ENCODE assay signal across 8 cellular contexts in the genomic region with DNA sequence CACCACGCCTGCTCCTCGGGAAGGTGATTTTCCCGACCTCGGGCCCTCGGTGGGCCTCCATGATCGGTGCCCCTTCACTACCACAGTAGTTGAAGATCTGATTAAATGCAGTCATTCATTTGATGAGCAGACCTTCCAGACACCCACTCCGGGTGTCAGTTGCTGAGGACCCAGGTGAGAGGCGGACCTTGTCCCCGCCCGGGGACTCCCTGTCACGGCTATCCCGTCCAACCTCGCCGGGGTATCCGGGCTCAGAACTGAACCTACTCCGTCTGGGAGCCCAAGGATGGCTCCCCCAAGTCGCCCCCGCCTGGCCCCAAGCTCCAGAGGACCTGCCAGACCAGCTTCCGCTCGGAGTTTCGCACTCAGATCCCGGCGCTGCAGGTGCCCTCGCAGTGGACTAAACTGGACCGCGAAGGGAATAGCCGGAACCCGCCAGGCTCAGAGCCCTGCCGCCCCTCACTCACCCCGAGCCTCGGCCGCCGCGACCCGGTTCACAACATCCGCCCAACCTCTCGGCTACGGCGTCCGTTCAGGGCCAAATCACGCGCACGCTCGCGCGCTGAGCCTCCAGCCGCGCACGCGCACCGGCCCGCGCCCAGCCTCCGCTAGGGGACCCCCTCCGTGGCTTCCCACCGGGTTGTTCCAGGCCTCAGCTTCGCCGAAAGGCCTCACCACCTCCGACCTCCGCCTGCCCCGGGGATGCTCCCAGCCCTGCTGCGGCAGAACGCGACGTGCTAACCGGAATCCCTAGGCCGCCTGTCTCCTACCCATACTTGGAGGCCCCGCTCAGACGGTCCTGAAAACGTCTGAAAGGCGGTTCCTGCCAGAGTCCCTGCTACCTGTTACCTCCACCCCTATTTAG. TPM values are rescaled to one million over a fixed set of nuclear protein-coding genes. Genes with fewer than 3 reads are reported as not detected.
A peak's percentile ranks its signal among the peaks of the same experiment; 100 is the strongest.
DNase-seq lines count a peak whose midpoint lies in the region; ATAC-seq and TF ChIP-seq lines count a peak whose summit lies in the region.

No MANE protein-coding gene starts in this region.

- no peak overlapping the region for H3K4me3 Mint-ChIP-seq in naive B cell

- H3K79me2 ChIP-seq in KMS-11 (ENCODE audit: insufficient read depth, low read depth) = peaks cover 28% of the 10 kb centered on the region; the same call in 1 of the 2 replicates
- H3K79me2 ChIP-seq in PC-9 (ENCODE audit: low read depth) = peaks cover 33% of the 10 kb centered on the region
- H3K79me2 ChIP-seq in fibroblast of lung (ENCODE audit: control insufficient read depth, insufficient read depth, low read length) = peaks cover 25% of the 10 kb centered on the region

- POLR2A ChIA-PET in PC-9 (lab: Charles Lee; ENCODE audit: unreplicated experiment) = no interaction called here

- H3K4me3 ChIP-seq in KMS-11 (IDR thresholded peaks at IDR 0.05; ENCODE audit: insufficient read depth, low read depth, low read length) (peak overlapping the region; percentile 98), PC-9 (peak overlapping the region; percentile 90), fibroblast of lung (replicated peaks in 1 of 4; ENCODE audit: control extremely low read depth in 1 of 4, insufficient read depth in 1 of 4, low read depth in 3 of 4, low read length in 4 of 4) (peak overlapping the region; percentile 72 to 98 (median 88))

- H3K9me3 ChIP-seq in PC-9 (ENCODE audit: insufficient read depth, low read depth) = no peaks in the 10 kb centered on the region
- no peaks in the 10 kb centered on the region for H3K9me3 ChIP-seq in fibroblast of lung (ENCODE audit: control insufficient read depth, insufficient read depth, low read depth, low read length)

- H3K9me2 ChIP-seq in PC-9 (ENCODE audit: insufficient read depth) = no peaks in the 10 kb centered on the region

- H3K27ac ChIP-seq in KMS-11 (peak overlapping the region; percentile 45), PC-9 (peak overlapping the region; percentile 49), fibroblast of lung (ENCODE audit: insufficient read depth, low read length) (peak overlapping the region; percentile 83)

- BruUV-seq in PC-9 (replicated peaks; lab: Mats Ljungman, UMichigan) = TSS peak; percentile 58

- H3K4me1 ChIP-seq in KMS-11 (ENCODE audit: low read depth, poor library complexity, severe bottlenecking) = peaks cover 16% of the 10 kb centered on the region
- H3K4me1 ChIP-seq in PC-9 (replicated peaks; ENCODE audit: insufficient read depth) = peaks cover 17% of the 10 kb centered on the region
- no peaks in the 10 kb centered on the region for H3K4me1 ChIP-seq in fibroblast of lung (ENCODE audit: control insufficient read depth, extremely low read depth, insufficient read depth, low read length)

- ATAC-seq in GM21786 (IDR thresholded peaks at IDR 0.05; ENCODE audit: unreplicated experiment) (peak; percentile 70), naive B cell (ENCODE audit: low read depth in 2 of 2) (peak; percentile 84 to 87)

- DNase-seq in Daoy (ENCODE audit: low read depth) (peak; percentile 99), PC-9 (peak; percentile 71 to 97), fibroblast of lung (ENCODE audit: low read depth in 2 of 2) (peak; percentile 97 to 98), naive B cell (peak; percentile 100)
- DNase-seq in activated T-cell treated with anti-CD3 and anti-CD28 coated beads, Interleukin-2, amount 50 U/mL, for 48 hours = peak; percentile 100
- DNase-seq in stimulated activated CD8-positive, alpha-beta memory T cell treated with anti-CD3 and anti-CD28 coated beads, Interleukin-7, amount 100 ng/mL, for 48 hours (ENCODE audit: extremely low read depth in 1 of 2, low read depth in 1 of 2) = peak; percentile 97 to 100

- intact Hi-C loops in PC-9 (cut with micrococcal nuclease; ENCODE audit: unreplicated experiment) = loop anchor here (2.0 kb wide), 1 partner anchor 32 kb away; a partner anchor contains a TSS

- H3K4me2 ChIP-seq in KMS-11 (peak overlapping the region; percentile 100), PC-9 (peak overlapping the region; percentile 87), fibroblast of lung (ENCODE audit: extremely low read depth, insufficient read depth, low read length) (peak overlapping the region; percentile 100)

- no peaks in the 10 kb centered on the region for H3K9me3 Mint-ChIP-seq in naive B cell

- H3K36me3 ChIP-seq in KMS-11 (ENCODE audit: insufficient read depth) (no peaks in the 10 kb centered on the region), PC-9 (ENCODE audit: low read depth) (no peaks in the 10 kb centered on the region), fibroblast of lung (ENCODE audit: control insufficient read depth, insufficient read depth, low read length) (no peaks in the 10 kb centered on the region)

- peaks cover 0 to 4% (median 0%) of the 10 kb centered on the region in 3 donors for H3K27me3 Mint-ChIP-seq in naive B cell

- no peaks in the 10 kb centered on the region for H3K36me3 Mint-ChIP-seq in naive B cell

- H3K9ac ChIP-seq in KMS-11 (peak overlapping the region; percentile 61), fibroblast of lung (ENCODE audit: insufficient read depth, low read length) (peak overlapping the region; percentile 94)

- H3K4me1 Mint-ChIP-seq in naive B cell = peaks cover 0 to 4% (median 0%) of the 10 kb centered on the region in 3 donors

- no peak overlapping the region for H3K27ac Mint-ChIP-seq in naive B cell

- H3K27me3 ChIP-seq in KMS-11 (ENCODE audit: insufficient read depth, low read depth) (no peaks in the 10 kb centered on the region), PC-9 (ENCODE audit: insufficient read depth, low read depth) (no peaks in the 10 kb centered on the region), fibroblast of lung (ENCODE audit: control insufficient read depth, insufficient read depth, low read length) (peaks cover 5% of the 10 kb centered on the region)

- H2AFZ ChIP-seq in KMS-11 (ENCODE audit: low read depth) (peak overlapping the region; percentile 96), PC-9 (peak overlapping the region; percentile 97), fibroblast of lung (ENCODE audit: low read length) (peak overlapping the region; percentile 91)

- no peaks in the 10 kb centered on the region for H4K20me1 ChIP-seq in KMS-11 (ENCODE audit: insufficient read depth)
- no peaks in the 10 kb centered on the region for H4K20me1 ChIP-seq in PC-9 (ENCODE audit: insufficient read depth)
- H4K20me1 ChIP-seq in fibroblast of lung (ENCODE audit: control insufficient read depth, extremely low read depth, insufficient read depth, low read length) = no peaks in the 10 kb centered on the region

- CTCF ChIA-PET in PC-9 (lab: Charles Lee) = no interaction called here

- TF ChIP-seq CTCF in KMS-11 (conservative IDR thresholded peaks at IDR 0.05; ENCODE audit: low read depth, low read length) = peak; percentile 38
- peak; percentile 58; the same call in 1 of the 2 replicates for TF ChIP-seq CTCF in PC-9 (conservative IDR thresholded peaks at IDR 0.05)
- TF ChIP-seq CTCF in fibroblast of lung (conservative IDR thresholded peaks at IDR 0.05 in 1 of 2, IDR thresholded peaks at IDR 0.05 in 1 of 2; ENCODE audit: low read depth in 1 of 2, low read length in 2 of 2) = peak; percentile 43 to 55

- no peaks in the 10 kb centered on the region for H3F3A ChIP-seq in PC-9 (ENCODE audit: insufficient read depth, low read depth)

RNA-seq across cellular contexts. Expression of a gene that starts 22.3 kb away (rescaled TPM):
- total RNA-seq in Daoy (2014; rRNA removed; shearing (Covaris generic)) = 306 and 832 TPM in 2 replicates
- total RNA-seq in PC-9 (2021) (1,333 and 3,235 TPM in 2 replicates), fibroblast of lung (under 0.01 and 3,997 TPM in 2 replicates)
- polyA plus RNA-seq in fibroblast of lung (not detected in 2 replicates), naive B cell (ENCODE audit: low read depth in 6 of 6) (10 to 100 TPM in 4 of 6 donors, not detected in 2; 27.4 to 56.9 (median 45.9) TPM)
- 44.1 and 65.6 TPM in 2 replicates for polyA plus RNA-seq in fibroblast of lung (2012)
- polyA minus RNA-seq in fibroblast of lung (ENCODE audit: low replicate concordance) = under 0.01 TPM in 2 replicates

RNA-seq across cellular contexts. Expression of a gene that starts 31.0 kb away (rescaled TPM):
- total RNA-seq in Daoy (2014; rRNA removed; shearing (Covaris generic)) = 41.5 and 42.2 TPM in 2 replicates
- total RNA-seq in PC-9 (2021) (45.4 and 45.6 TPM in 2 replicates), fibroblast of lung (50.3 and 92.3 TPM in 2 replicates)
- polyA plus RNA-seq in fibroblast of lung (25.3 and 27.2 TPM in 2 replicates), naive B cell (ENCODE audit: low read depth in 6 of 6) (10 to 100 TPM in 4 of 6 donors, 1 to 10 TPM in 2; 7.1 to 17.3 (median 13.8) TPM)
- 17.5 and 19.9 TPM in 2 replicates for polyA plus RNA-seq in fibroblast of lung (2012)
- polyA minus RNA-seq in fibroblast of lung (ENCODE audit: low replicate concordance) = 20.0 and 24.3 TPM in 2 replicates

Comparison
In these comparisons a context has a peak if more than half of its experiments do, and no peak if none do; other contexts are left out.
1. Peak in every context shown above with its lines: DNase-seq, ATAC-seq, H3K4me3 ChIP-seq and H3K27ac ChIP-seq.